Comparison of ENCODE assay signal across 8 cellular contexts in the genomic region with DNA sequence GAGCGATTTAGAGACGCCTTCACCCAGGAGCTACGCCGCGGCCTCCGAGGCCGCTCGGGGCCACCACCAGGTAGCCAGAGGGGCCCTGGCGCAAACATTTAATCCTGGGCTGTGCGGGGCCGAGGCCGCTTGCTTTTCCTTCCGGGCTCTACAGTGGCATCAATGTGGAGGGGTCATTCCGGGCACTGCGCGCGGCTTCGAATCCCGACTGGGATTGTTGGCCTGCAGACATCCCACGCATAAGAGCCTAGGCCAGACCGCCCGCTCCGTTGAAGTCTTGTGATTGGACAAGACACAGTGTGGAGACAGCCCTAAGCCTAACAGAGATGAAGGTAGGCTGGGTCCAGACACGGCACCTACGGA. TPM values are rescaled to one million over a fixed set of nuclear protein-coding genes. Genes with fewer than 3 reads are reported as not detected.
DNase-seq lines count a peak whose midpoint lies in the region; ATAC-seq and TF ChIP-seq lines count a peak whose summit lies in the region.

No MANE protein-coding gene starts in this region.

- TF ChIP-seq POLR2A in gastroesophageal sphincter (IDR thresholded peaks at IDR 0.05), result no peak

- H3K36me3 ChIP-seq in gastroesophageal sphincter (peaks cover 0 to 39% of the 10 kb centered on the region in 2 donors), osteoblast (ENCODE audit: insufficient read depth, low read length) (peaks cover 19% of the 10 kb centered on the region)

- peak; percentile 9 for ATAC-seq in HG03342 (IDR thresholded peaks at IDR 0.05; ENCODE audit: unreplicated experiment)
- no peak for ATAC-seq in WTC11
- peak; percentile 0 for ATAC-seq in gastroesophageal sphincter

- H3K27ac ChIP-seq in gastroesophageal sphincter (peak overlapping the region; percentile 64 to 96 (median 96)), osteoblast (ENCODE audit: low read depth, low read length) (peak overlapping the region; percentile 98)

- H3K36me3 Mint-ChIP-seq in activated T-cell treated with anti-CD3 and anti-CD28 coated beads, Interleukin-2, amount 50 U/mL, for 24 hours (ENCODE audit: low read depth), result peaks cover 80% of the 10 kb centered on the region
- peaks cover 25% of the 10 kb centered on the region for H3K36me3 Mint-ChIP-seq in WTC11

- H2AFZ ChIP-seq in osteoblast (ENCODE audit: low read length), result peak overlapping the region; percentile 57

- H3K4me1 ChIP-seq in gastroesophageal sphincter, result peaks cover 0 to 40% (median 15%) of the 10 kb centered on the region in 3 donors
- peaks cover 17% of the 10 kb centered on the region for H3K4me1 ChIP-seq in osteoblast (ENCODE audit: insufficient read depth, low read length)

- TF ChIP-seq EP300 in gastroesophageal sphincter (IDR thresholded peaks at IDR 0.05), result no peak

- peak overlapping the region; percentile 83 for H3K4me2 ChIP-seq in osteoblast (ENCODE audit: insufficient read depth, low read length)

- peak overlapping the region; percentile 95 for H3K27ac Mint-ChIP-seq in activated T-cell treated with anti-CD3 and anti-CD28 coated beads, Interleukin-2, amount 50 U/mL, for 24 hours
- H3K27ac Mint-ChIP-seq in WTC11, result peak overlapping the region; percentile 96

- H3K79me2 ChIP-seq in osteoblast (ENCODE audit: insufficient read depth, low read length), result peaks cover 53% of the 10 kb centered on the region

- H3K27me3 ChIP-seq in gastroesophageal sphincter, result no peaks in the 10 kb centered on the region
- no peaks in the 10 kb centered on the region for H3K27me3 ChIP-seq in osteoblast (ENCODE audit: insufficient read depth, low read length)

- peak overlapping the region; percentile 99 for H3K4me3 Mint-ChIP-seq in activated T-cell treated with anti-CD3 and anti-CD28 coated beads, Interleukin-2, amount 50 U/mL, for 24 hours
- H3K4me3 Mint-ChIP-seq in WTC11, result peak overlapping the region; percentile 99

- H3K27me3 Mint-ChIP-seq in activated T-cell treated with anti-CD3 and anti-CD28 coated beads, Interleukin-2, amount 50 U/mL, for 24 hours, result no peaks in the 10 kb centered on the region
- no peaks in the 10 kb centered on the region for H3K27me3 Mint-ChIP-seq in WTC11 (ENCODE audit: low read depth)

- TF ChIP-seq CTCF in WTC11 (IDR thresholded peaks at IDR 0.05) (no peak), gastroesophageal sphincter (IDR thresholded peaks at IDR 0.05) (no peak), osteoblast (IDR thresholded peaks at IDR 0.05; ENCODE audit: extremely low read depth, low read depth, low read length) (no peak)

- CTCF ChIA-PET in WTC11 (lab: Charles Lee), result interaction anchor here (0.6 to 2.5 kb wide), 15 partner anchors 15 to 578 kb away, joined by 3 to 15 read pairs (median 3); a partner anchor contains a TSS

- H4K20me1 ChIP-seq in osteoblast (ENCODE audit: insufficient read depth, low read length), result peaks cover 5% of the 10 kb centered on the region

- no peaks in the 10 kb centered on the region for H3K9me3 Mint-ChIP-seq in activated T-cell treated with anti-CD3 and anti-CD28 coated beads, Interleukin-2, amount 50 U/mL, for 24 hours
- H3K9me3 Mint-ChIP-seq in WTC11, result no peaks in the 10 kb centered on the region

- H3K9me3 ChIP-seq in gastroesophageal sphincter (no peaks in the 10 kb centered on the region), osteoblast (ENCODE audit: low read depth, low read length) (no peaks in the 10 kb centered on the region)

- no peak for DNase-seq in activated T-cell treated with anti-CD3 and anti-CD28 coated beads, Interleukin-2, amount 50 U/mL, for 24 hours
- no peak for DNase-seq in activated T-cell treated with anti-CD3 and anti-CD28 coated beads, Interleukin-2, amount 50 U/mL, for 1 hour
- no peak for DNase-seq in WTC11 (ENCODE audit: low spot score)
- peak; percentile 79 for DNase-seq in osteoblast (ENCODE audit: insufficient read length, low spot score, missing footprints)
- DNase-seq in DMS114 treated with DMSO at 0.1 percent for 48 hours (lab: John Stamatoyannopoulos, UW; ENCODE audit: unreplicated experiment), result no peak
- no peak for DNase-seq in inferior parietal cortex (ENCODE audit: extremely low spot score)

- H3K4me3 ChIP-seq in gastroesophageal sphincter, result peak overlapping the region; percentile 83 to 86
- peak overlapping the region; percentile 99 for H3K4me3 ChIP-seq in osteoblast (ENCODE audit: insufficient read depth, low read length)

- WGBS in gastroesophageal sphincter (ENCODE audit: low coverage in 1 of 2), 2 donors, result 0% methylated on average over 2 of the region's 25 CpGs; no CpG with 5 or more reads in 1 of the 2 donors

- POLR2A ChIA-PET in WTC11 (lab: Charles Lee), result interaction anchor here (0.7 to 2.6 kb wide), 5 partner anchors 75 to 538 kb away, joined by 3 to 16 read pairs (median 3); a partner anchor contains a TSS

- H3K4me1 Mint-ChIP-seq in activated T-cell treated with anti-CD3 and anti-CD28 coated beads, Interleukin-2, amount 50 U/mL, for 24 hours (ENCODE audit: low read depth), result peaks cover 50% of the 10 kb centered on the region
- peaks cover 31% of the 10 kb centered on the region for H3K4me1 Mint-ChIP-seq in WTC11

TF ChIP-seq in WTC11, 78 proteins besides CTCF, POLR2A, EP300 and RAD21:
- TF ChIP-seq SMAD3 (CRISPR knock-in tag; IDR thresholded peaks at IDR 0.05; ENCODE audit: borderline replicate concordance), result no peak
- TF ChIP-seq ZNF317 (CRISPR knock-in tag; IDR thresholded peaks at IDR 0.05; ENCODE audit: borderline replicate concordance, low read depth), result 0 out of 2 replicates have a peak, but pooled peaks have one; percentile 5

RNA-seq across cellular contexts. Expression of a gene that starts 0.6 kb away (rescaled TPM):
- total RNA-seq in WTC11 (2021) (96.5 to 100.0 TPM (median 96.9 TPM) in 3 replicates), gastroesophageal sphincter (10 to 100 TPM; 46.8 to 53.2 (median 49.7) TPM), osteoblast (43.1 and 43.9 TPM in 2 replicates)

RNA-seq across cellular contexts. Expression of a gene that starts 25.7 kb away (rescaled TPM):
- total RNA-seq in WTC11 (2021) (0.21 to 0.55 TPM (median 0.37 TPM) in 3 replicates), gastroesophageal sphincter (10 to 100 TPM in 2 of 4 donors, 1 to 10 TPM in 2; 5.0 to 15.3 (median 10.5) TPM), osteoblast (2.9 and 4.0 TPM in 2 replicates)
